In genomic region chr10:131681122-131681521, GRCh38 we compare ENCODE assay signal across 12 cellular contexts.
DNase-seq lines count a peak whose midpoint lies in the region; ATAC-seq and TF ChIP-seq lines count a peak whose summit lies in the region.
"Had no signal": no experiment of that assay in that cellular context is flagged by ENCODE, and none has a peak within 500 bp of the region (broad histone marks: within the 10 kb centered on the region; RNA-seq: fewer than 3 reads in every experiment).

No MANE protein-coding gene starts in this region.

- H3K36me3 ChIP-seq in WERI-Rb-1 (no peaks in the 10 kb centered on the region), endodermal cell (ENCODE audit: control insufficient read depth, insufficient read depth, low read length) (no peaks in the 10 kb centered on the region), neural progenitor cell (no peaks in the 10 kb centered on the region), upper lobe of right lung (no peaks in the 10 kb centered on the region), left ventricle myocardium inferior (no peaks in the 10 kb centered on the region)
- H3K36me3 ChIP-seq: BE2C had no signal

- peaks cover 18% of the 10 kb centered on the region for H3F3A ChIP-seq in neural progenitor cell (ENCODE audit: low read depth)

- WGBS in endodermal cell (ENCODE audit: insufficient coverage in 1 of 2, insufficient read length in 1 of 2), 2 experiments, result 68% methylated on average over 7 of the region's 7 CpGs; no CpG with 5 or more reads in 1 of the 2 experiments

- TF ChIP-seq CTCF in WERI-Rb-1 (IDR thresholded peaks at IDR 0.05; ENCODE audit: low read depth, low read length) (no peak), endodermal cell (conservative IDR thresholded peaks at IDR 0.05) (no peak), neural progenitor cell (IDR thresholded peaks at IDR 0.05) (no peak), upper lobe of right lung (IDR thresholded peaks at IDR 0.05) (no peak), left ventricle myocardium inferior (IDR thresholded peaks at IDR 0.05; ENCODE audit: borderline replicate concordance) (no peak)

- DNase-seq in WERI-Rb-1 (peak; percentile 57), endodermal cell (peak; percentile 56), neural progenitor cell (ENCODE audit: low spot score) (peak; percentile 24), upper lobe of right lung (peak; percentile 41), left ventricle myocardium inferior (no peak)
- DNase-seq in activated CD4-positive, alpha-beta T cell treated with anti-CD3 and anti-CD28 coated beads for 36 hours, result no peak
- DNase-seq: BE2C; CD4-positive, alpha-beta memory T cell; DMS79; H7 had no signal

- POLR2A ChIA-PET in activated CD4-positive, alpha-beta T cell treated with anti-CD3 and anti-CD28 coated beads for 36 hours (lab: Charles Lee), result no interaction called here

- H3K27ac Mint-ChIP-seq in endodermal cell, result no peak overlapping the region
- H3K27ac Mint-ChIP-seq in neural progenitor cell, result no peak overlapping the region
- no peak overlapping the region for H3K27ac Mint-ChIP-seq in activated CD4-positive, alpha-beta T cell treated with anti-CD3 and anti-CD28 coated beads for 36 hours
- H3K27ac Mint-ChIP-seq: CD4-positive, alpha-beta memory T cell had no signal

- no peak overlapping the region for H3K9ac ChIP-seq in endodermal cell (ENCODE audit: extremely low read depth, low read length, poor library complexity, severe bottlenecking)
- H3K9ac ChIP-seq in neural progenitor cell, result no peak overlapping the region

- no peak overlapping the region for H3K4me2 ChIP-seq in neural progenitor cell

- H3K36me3 Mint-ChIP-seq in endodermal cell (ENCODE audit: low read depth), result no peaks in the 10 kb centered on the region
- no peaks in the 10 kb centered on the region for H3K36me3 Mint-ChIP-seq in neural progenitor cell
- no peaks in the 10 kb centered on the region for H3K36me3 Mint-ChIP-seq in activated CD4-positive, alpha-beta T cell treated with anti-CD3 and anti-CD28 coated beads for 36 hours (ENCODE audit: low read depth)
- H3K36me3 Mint-ChIP-seq: CD4-positive, alpha-beta memory T cell had no signal

- CTCF ChIA-PET in activated CD4-positive, alpha-beta T cell treated with anti-CD3 and anti-CD28 coated beads for 36 hours (lab: Charles Lee), result no interaction called here

- H3K27me3 ChIP-seq in WERI-Rb-1 (ENCODE audit: insufficient read depth, low read depth, severe bottlenecking) (no peaks in the 10 kb centered on the region), endodermal cell (ENCODE audit: control insufficient read depth, insufficient read depth, low read length, poor library complexity, severe bottlenecking) (no peaks in the 10 kb centered on the region), neural progenitor cell (no peaks in the 10 kb centered on the region), upper lobe of right lung (peaks cover 7% of the 10 kb centered on the region), left ventricle myocardium inferior (ENCODE audit: low read depth) (peaks cover 98% of the 10 kb centered on the region)
- H3K27me3 ChIP-seq: BE2C had no signal

- H3K4me1 ChIP-seq in endodermal cell (ENCODE audit: control insufficient read depth, insufficient read depth, low read length) (no peaks in the 10 kb centered on the region), neural progenitor cell (peaks cover 22% of the 10 kb centered on the region), upper lobe of right lung (no peaks in the 10 kb centered on the region), left ventricle myocardium inferior (no peaks in the 10 kb centered on the region)
- H3K4me1 ChIP-seq: BE2C had no signal

- H3K27me3 Mint-ChIP-seq in endodermal cell (ENCODE audit: insufficient read depth) (peaks cover 3% of the 10 kb centered on the region), neural progenitor cell (ENCODE audit: insufficient read depth, low read depth) (peaks cover 18% of the 10 kb centered on the region)
- H3K27me3 Mint-ChIP-seq in activated CD4-positive, alpha-beta T cell treated with anti-CD3 and anti-CD28 coated beads for 36 hours, result peaks cover 3% of the 10 kb centered on the region

- no peaks in the 10 kb centered on the region for H4K20me1 ChIP-seq in neural progenitor cell (ENCODE audit: low read depth)

- intact Hi-C loops in upper lobe of right lung (cut with DNase I), result no loop called here
- intact Hi-C loops in left ventricle myocardium inferior (cut with micrococcal nuclease), result no loop called here
- intact Hi-C loops in activated CD4-positive, alpha-beta T cell treated with anti-CD3 and anti-CD28 coated beads for 36 hours (cut with DNase I, micrococcal nuclease), result no loop called here

- no peaks in the 10 kb centered on the region for H3K9me3 ChIP-seq in WERI-Rb-1 (ENCODE audit: severe bottlenecking)
- H3K9me3 ChIP-seq in endodermal cell (ENCODE audit: control insufficient read depth, low read length), result no peaks in the 10 kb centered on the region
- H3K9me3 ChIP-seq in neural progenitor cell (ENCODE audit: low read depth), result no peaks in the 10 kb centered on the region
- no peaks in the 10 kb centered on the region for H3K9me3 ChIP-seq in upper lobe of right lung
- no peaks in the 10 kb centered on the region for H3K9me3 ChIP-seq in left ventricle myocardium inferior (replicated peaks)
- H3K9me3 ChIP-seq: BE2C had no signal

- ATAC-seq in upper lobe of right lung, result no peak
- ATAC-seq in GM18868 (IDR thresholded peaks at IDR 0.05; ENCODE audit: unreplicated experiment), result no peak
- ATAC-seq in activated CD4-positive, alpha-beta T cell treated with anti-CD3 and anti-CD28 coated beads for 36 hours, result no peak

- H3K79me2 ChIP-seq in neural progenitor cell (ENCODE audit: low read depth), result no peaks in the 10 kb centered on the region

- H3K9me3 Mint-ChIP-seq in endodermal cell, result no peaks in the 10 kb centered on the region
- no peaks in the 10 kb centered on the region for H3K9me3 Mint-ChIP-seq in neural progenitor cell
- no peaks in the 10 kb centered on the region for H3K9me3 Mint-ChIP-seq in activated CD4-positive, alpha-beta T cell treated with anti-CD3 and anti-CD28 coated beads for 36 hours (ENCODE audit: low read depth)

- H2AFZ ChIP-seq in neural progenitor cell (replicated peaks), result no peak overlapping the region

- H3K4me3 ChIP-seq in WERI-Rb-1 (ENCODE audit: low read depth, low read length), result no peak overlapping the region
- H3K4me3 ChIP-seq in endodermal cell (ENCODE audit: low read length), result no peak overlapping the region
- H3K4me3 ChIP-seq in neural progenitor cell, result no peak overlapping the region
- no peak overlapping the region for H3K4me3 ChIP-seq in upper lobe of right lung
- H3K4me3 ChIP-seq in left ventricle myocardium inferior, result no peak overlapping the region

- 0 out of 2 replicates have a peak overlapping the region, but pooled peaks have one; percentile 26 for H3K27ac ChIP-seq in WERI-Rb-1
- no peak overlapping the region for H3K27ac ChIP-seq in endodermal cell (ENCODE audit: low read depth, low read length)
- no peak overlapping the region for H3K27ac ChIP-seq in neural progenitor cell
- H3K27ac ChIP-seq in upper lobe of right lung, result no peak overlapping the region
- H3K27ac ChIP-seq in left ventricle myocardium inferior (replicated peaks), result no peak overlapping the region
- H3K27ac ChIP-seq: C4-2B had no signal

- H3K4me3 Mint-ChIP-seq in endodermal cell (no peak overlapping the region), neural progenitor cell (no peak overlapping the region)
- no peak overlapping the region for H3K4me3 Mint-ChIP-seq in activated CD4-positive, alpha-beta T cell treated with anti-CD3 and anti-CD28 coated beads for 36 hours
- H3K4me3 Mint-ChIP-seq: CD4-positive, alpha-beta memory T cell had no signal

- H3K4me1 Mint-ChIP-seq in endodermal cell, result peaks cover 26% of the 10 kb centered on the region
- peaks cover 55% of the 10 kb centered on the region for H3K4me1 Mint-ChIP-seq in neural progenitor cell
- H3K4me1 Mint-ChIP-seq in activated CD4-positive, alpha-beta T cell treated with anti-CD3 and anti-CD28 coated beads for 36 hours, result no peaks in the 10 kb centered on the region
- H3K4me1 Mint-ChIP-seq: CD4-positive, alpha-beta memory T cell had no signal

Comparison
In these comparisons a context has a peak if more than half of its experiments do, and no peak if none do; other contexts are left out.
1. DNase-seq: peak in WERI-Rb-1 (single experiment), endodermal cell (single experiment), neural progenitor cell (single experiment) and upper lobe of right lung (single experiment); none in left ventricle myocardium inferior (single experiment) and activated CD4-positive, alpha-beta T cell treated with anti-CD3 and anti-CD28 coated beads for 36 hours (single experiment).